Comparison of ENCODE assay signal across 25 cellular contexts in genomic region chr1:186483561-186483960, GRCh38. TPM values are rescaled to one million over a fixed set of nuclear protein-coding genes. Genes with fewer than 3 reads are reported as not detected.
"Had no signal": no experiment of that assay in that cellular context is flagged by ENCODE, and none has a peak within 500 bp of the region (broad histone marks: within the 10 kb centered on the region; RNA-seq: fewer than 3 reads in every experiment).

No MANE protein-coding gene starts in this region.

- H3K4me1 ChIP-seq: adrenal gland, breast epithelium, SJCRH30 had no signal

- H3K4me3 Mint-ChIP-seq: activated CD8-positive, alpha-beta T cell treated with anti-CD3 and anti-CD28 coated beads for 36 hours; activated naive CD8-positive, alpha-beta T cell treated with anti-CD3 and anti-CD28 coated beads, Interleukin-2, amount 10 ng/mL, durations not matched to agents 7 days and 5 days; T-helper 1 cell treated with Interleukin-12 subunit alpha and Interleukin-12 subunit beta and Interleukin-4 antibody, amounts not matched to agents 30 μg/mL and 1 μg/mL, for 36 hours had no signal

- ATAC-seq: activated CD4-positive, CD25-positive, alpha-beta regulatory T cell treated with anti-CD3 and anti-CD28 coated beads, Interleukin-2, amount 50 U/mL, for 24 hours; activated CD8-positive, alpha-beta T cell treated with anti-CD3 and anti-CD28 coated beads for 36 hours; Panc1 had no signal

- H3K36me3 ChIP-seq: adrenal gland, breast epithelium, SJCRH30 had no signal

- H3K36me3 Mint-ChIP-seq: activated naive CD8-positive, alpha-beta T cell treated with anti-CD3 and anti-CD28 coated beads, Interleukin-2, amount 10 ng/mL, durations not matched to agents 7 days and 5 days had no signal

- H3K4me3 ChIP-seq: adrenal gland, breast epithelium, SJCRH30 had no signal

- H3K27ac ChIP-seq: adrenal gland, breast epithelium, SJCRH30 had no signal

- H3K9me3 ChIP-seq: adrenal gland, breast epithelium, SJCRH30 had no signal

- H3K4me1 Mint-ChIP-seq: activated naive CD8-positive, alpha-beta T cell treated with anti-CD3 and anti-CD28 coated beads, Interleukin-2, amount 10 ng/mL, durations not matched to agents 7 days and 5 days had no signal

- H3K27me3 ChIP-seq: adrenal gland, breast epithelium, SJCRH30 had no signal

- H3K27me3 Mint-ChIP-seq: activated CD8-positive, alpha-beta T cell treated with anti-CD3 and anti-CD28 coated beads for 36 hours; activated naive CD8-positive, alpha-beta T cell treated with anti-CD3 and anti-CD28 coated beads, Interleukin-2, amount 10 ng/mL, durations not matched to agents 7 days and 5 days had no signal

- DNase-seq: activated CD4-positive, alpha-beta T cell treated with anti-CD3 and anti-CD28 coated beads for 4 hours; activated CD8-positive, alpha-beta memory T cell treated with anti-CD3 and anti-CD28 coated beads, Interleukin-2, amount 50 U/mL, for 4 hours; activated CD8-positive, alpha-beta T cell treated with anti-CD3 and anti-CD28 coated beads for 36 hours; activated naive CD4-positive, alpha-beta T cell treated with anti-CD3 and anti-CD28 coated beads, Interleukin-2, amount 50 U/mL, for 16 hours; activated naive CD8-positive, alpha-beta T cell treated with anti-CD3 and anti-CD28 coated beads, Interleukin-2, amount 10 ng/mL, durations not matched to agents 7 days and 5 days; adrenal gland; anterior cingulate cortex; caudate nucleus; MM.1S; NCI-H1105; NCI-H1436; NCI-H1694 treated with DMSO at 0.1 percent for 48 hours; NCI-H2029 treated with DMSO at 0.1 percent for 48 hours; NCI-H526 treated with DMSO at 0.1 percent for 48 hours; NCI-H82; Right ventricle myocardium superior; RPMI8226; SJCRH30 had no signal

- H3K9me3 Mint-ChIP-seq: activated CD8-positive, alpha-beta T cell treated with anti-CD3 and anti-CD28 coated beads for 36 hours; activated naive CD8-positive, alpha-beta T cell treated with anti-CD3 and anti-CD28 coated beads, Interleukin-2, amount 10 ng/mL, durations not matched to agents 7 days and 5 days; T-helper 1 cell treated with Interleukin-12 subunit alpha and Interleukin-12 subunit beta and Interleukin-4 antibody, amounts not matched to agents 30 μg/mL and 1 μg/mL, for 36 hours had no signal

RNA-seq across cellular contexts. Expression of gene PDC, which starts 22.6 kb away (rescaled TPM):
- total RNA-seq: activated CD8-positive, alpha-beta T cell treated with anti-CD3 and anti-CD28 coated beads for 36 hours; activated naive CD8-positive, alpha-beta T cell treated with anti-CD3 and anti-CD28 coated beads, Interleukin-2, amount 10 ng/mL, durations not matched to agents 7 days and 5 days; adrenal gland; breast epithelium; cerebellum; NCI-H460; OCI-LY7; Right ventricle myocardium superior; SJCRH30 had no signal
- polyA plus RNA-seq: adrenal gland had no signal
